8 cellular contexts compared by ENCODE assay signal in the genomic region with DNA sequence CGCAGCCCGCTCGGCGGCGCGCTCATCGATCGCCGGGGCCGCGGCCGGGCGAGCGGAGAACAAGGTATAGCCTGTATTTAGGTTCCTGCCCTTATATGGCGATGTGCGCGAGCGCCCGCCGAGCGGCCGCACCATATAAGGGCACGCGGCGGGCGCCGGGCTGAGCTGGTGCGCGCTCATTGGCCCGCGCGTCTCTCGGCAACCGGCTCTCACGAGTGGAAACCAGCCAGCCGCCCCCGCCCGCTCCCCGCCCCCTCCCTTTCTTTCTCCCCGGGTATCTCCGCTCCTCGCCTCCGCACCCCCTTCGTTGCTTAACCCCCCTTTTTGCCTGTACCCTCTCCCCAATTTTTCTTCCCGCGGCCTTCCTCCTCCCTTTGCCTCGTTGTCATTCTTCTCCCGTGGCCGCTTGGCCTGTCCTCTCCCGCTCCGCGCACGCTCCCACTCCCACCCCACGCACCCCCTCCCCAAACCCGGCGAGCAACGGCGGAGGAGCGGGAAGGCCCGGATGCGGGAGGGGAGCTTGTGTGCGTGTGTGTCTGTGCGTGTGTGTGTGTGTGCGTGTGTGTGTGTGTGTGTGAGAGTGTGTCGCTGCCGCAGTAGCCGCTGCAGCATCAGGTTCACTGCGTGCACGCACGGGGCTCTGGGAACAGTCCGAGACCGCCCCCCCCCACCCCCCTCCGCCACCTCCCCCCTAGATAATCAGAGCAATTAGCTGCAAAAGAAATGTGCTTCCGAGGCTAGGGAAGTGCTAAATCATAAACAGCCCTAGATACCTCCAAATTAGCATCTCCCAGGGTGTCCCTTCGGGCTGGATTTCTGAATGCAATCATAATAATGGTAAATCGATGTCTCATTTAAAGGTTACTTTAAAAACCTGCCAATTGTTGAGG. TPM values are rescaled to one million over a fixed set of nuclear protein-coding genes. Genes with fewer than 3 reads are reported as not detected.
A peak's percentile ranks its signal among the peaks of the same experiment; 100 is the strongest.
DNase-seq lines count a peak whose midpoint lies in the region; ATAC-seq and TF ChIP-seq lines count a peak whose summit lies in the region.

No MANE protein-coding gene starts in this region.

- peak overlapping the region; percentile 24 for H3K4me3 ChIP-seq in SJSA1

- peak; percentile 85 for DNase-seq in ELF-1 (ENCODE audit: low read depth, low spot score)
- DNase-seq in HFFc6, result peak; percentile 40
- DNase-seq in NCI-H1092 (lab: John Stamatoyannopoulos, UW), result peak; percentile 92
- DNase-seq in SJSA1 (ENCODE audit: low read depth in 1 of 2, low spot score in 2 of 2), result peak in 1 of 2 experiments; percentile 79
- peak; percentile 36 to 63 (median 46) for DNase-seq in activated naive CD4-positive, alpha-beta T cell (lab: John Stamatoyannopoulos, UW)
- DNase-seq in Right ventricle myocardium superior, result peak; percentile 82
- peak; percentile 29 for DNase-seq in pulmonary artery endothelial cell (ENCODE audit: low read depth, low spot score)

- H3K4me1 Mint-ChIP-seq in HFFc6 (ENCODE audit: low read depth), result peaks cover 7% of the 10 kb centered on the region

- H3K9me3 ChIP-seq in SJSA1 (replicated peaks), result no peaks in the 10 kb centered on the region

- H3K36me3 ChIP-seq in SJSA1, result no peaks in the 10 kb centered on the region

- no peaks in the 10 kb centered on the region for H3K9me3 Mint-ChIP-seq in HFFc6

- ATAC-seq in Right ventricle myocardium superior (ENCODE audit: poor library complexity) (peak; percentile 79), GM19455 (IDR thresholded peaks at IDR 0.05; ENCODE audit: unreplicated experiment) (no peak)

- no peak overlapping the region for H3K4me3 Mint-ChIP-seq in HFFc6

- H3K36me3 Mint-ChIP-seq in HFFc6 (ENCODE audit: low read depth), result no peaks in the 10 kb centered on the region

- intact Hi-C loops in Right ventricle myocardium superior (cut with DNase I), result no loop called here

- H3K27me3 Mint-ChIP-seq in HFFc6 (ENCODE audit: insufficient read depth), result peaks cover 56% of the 10 kb centered on the region

- peaks cover 37% of the 10 kb centered on the region for H3K4me1 ChIP-seq in SJSA1 (replicated peaks)

- no peak overlapping the region for H3K27ac ChIP-seq in SJSA1

- peaks cover 69% of the 10 kb centered on the region for H3K27me3 ChIP-seq in SJSA1 (replicated peaks)

- no peak for TF ChIP-seq CTCF in HFFc6 (IDR thresholded peaks at IDR 0.05)

- no peak overlapping the region for H3K27ac Mint-ChIP-seq in HFFc6

RNA-seq across cellular contexts. Expression of a gene that starts 13.5 kb away (rescaled TPM):
- total RNA-seq in HFFc6 (2021; fragmentation: NEBNext Ultra II Directional; extraction: Animal tissue kit (Norgen Biotek cat#: 25700)), result 10 to 100 TPM in 1 of 6 experiments, 1 to 10 TPM in 5; 6.0 to 10.6 (median 8.1) TPM
- 9.0 and 21.0 TPM in 2 replicates for total RNA-seq in SJSA1 (2014; rRNA removed; shearing (Covaris generic))
- total RNA-seq in Right ventricle myocardium superior (6.2 TPM), pulmonary artery endothelial cell (1.4 and 2.4 TPM in 2 replicates)

RNA-seq across cellular contexts. Expression of a gene that starts 28.9 kb away (rescaled TPM):
- total RNA-seq in HFFc6 (2021; fragmentation: NEBNext Ultra II Directional; extraction: Animal tissue kit (Norgen Biotek cat#: 25700)), result 10 to 100 TPM; 18.2 to 20.2 (median 19.3) TPM
- total RNA-seq in SJSA1 (2014; rRNA removed; shearing (Covaris generic)), result 52.1 and 53.3 TPM in 2 replicates
- total RNA-seq in Right ventricle myocardium superior (25.6 TPM), pulmonary artery endothelial cell (7.6 and 8.4 TPM in 2 replicates)

RNA-seq across cellular contexts. Expression of a gene that starts 32.4 kb away (rescaled TPM):
- total RNA-seq in HFFc6 (2021; fragmentation: NEBNext Ultra II Directional; extraction: Animal tissue kit (Norgen Biotek cat#: 25700)), result 1 to 10 TPM in 5 of 6 experiments, under 1 TPM in 1; 0.75 to 2.0 (median 1.4) TPM
- total RNA-seq in SJSA1 (2014; rRNA removed; shearing (Covaris generic)), result 13.6 and 16.7 TPM in 2 replicates
- total RNA-seq in Right ventricle myocardium superior (4.2 TPM), pulmonary artery endothelial cell (9.5 and 9.6 TPM in 2 replicates)
